In genomic region chr22:50622723-50623327, GRCh38 we compare ENCODE assay signal across 9 cellular contexts. TPM values are rescaled to one million over a fixed set of nuclear protein-coding genes. Genes with fewer than 3 reads are reported as not detected.
DNase-seq lines count a peak whose midpoint lies in the region; ATAC-seq and TF ChIP-seq lines count a peak whose summit lies in the region.
"Had no signal": no experiment of that assay in that cellular context is flagged by ENCODE, and none has a peak within 500 bp of the region (broad histone marks: within the 10 kb centered on the region; RNA-seq: fewer than 3 reads in every experiment).

No MANE protein-coding gene starts in this region.

- no peak overlapping the region for H2AFZ ChIP-seq in OCI-LY3 (ENCODE audit: low read depth, low read length)

- DNase-seq in left ventricle myocardium inferior = no peak
- no peak for DNase-seq in Right ventricle myocardium inferior (ENCODE audit: missing footprints)
- DNase-seq in upper lobe of right lung = no peak
- no peak for DNase-seq in KG1 (lab: John Stamatoyannopoulos, UW)
- no peak for DNase-seq in retina
- DNase-seq: DMS 273 treated with DMSO at 0.1 percent for 48 hours had no signal

- TF ChIP-seq CTCF in left ventricle myocardium inferior (IDR thresholded peaks at IDR 0.05; ENCODE audit: borderline replicate concordance) (no peak), OCI-LY3 (IDR thresholded peaks at IDR 0.05; ENCODE audit: low read depth, low read length) (no peak), upper lobe of right lung (IDR thresholded peaks at IDR 0.05) (no peak)

- H3K4me2 ChIP-seq in OCI-LY3 (ENCODE audit: low read length) = peak overlapping the region; percentile 100

- peaks cover 10% of the 10 kb centered on the region for H3K36me3 ChIP-seq in left ventricle myocardium inferior
- no peaks in the 10 kb centered on the region for H3K36me3 ChIP-seq in OCI-LY3 (replicated peaks; ENCODE audit: low read depth, low read length)
- no peaks in the 10 kb centered on the region for H3K36me3 ChIP-seq in upper lobe of right lung

- H3K27me3 ChIP-seq in left ventricle myocardium inferior (ENCODE audit: low read depth) = no peaks in the 10 kb centered on the region
- H3K27me3 ChIP-seq in OCI-LY3 (ENCODE audit: low read depth, low read length) = no peaks in the 10 kb centered on the region
- H3K27me3 ChIP-seq in upper lobe of right lung = no peaks in the 10 kb centered on the region

- H3K9me3 ChIP-seq in left ventricle myocardium inferior (replicated peaks) = no peaks in the 10 kb centered on the region
- no peaks in the 10 kb centered on the region for H3K9me3 ChIP-seq in OCI-LY3 (ENCODE audit: insufficient read depth, low read length)
- H3K9me3 ChIP-seq in upper lobe of right lung = no peaks in the 10 kb centered on the region

- H3K4me1 ChIP-seq in left ventricle myocardium inferior (peaks cover 49% of the 10 kb centered on the region), OCI-LY3 (ENCODE audit: low read length) (peaks cover 23% of the 10 kb centered on the region), upper lobe of right lung (peaks cover 31% of the 10 kb centered on the region)

- ATAC-seq in Right ventricle myocardium inferior = no peak
- peak; percentile 78 for ATAC-seq in esophagus mucosa
- ATAC-seq in upper lobe of right lung = peak; percentile 16
- ATAC-seq in HG02840 (IDR thresholded peaks at IDR 0.05; ENCODE audit: low FRiP score, unreplicated experiment) = no peak

- H3K9ac ChIP-seq in OCI-LY3 (ENCODE audit: low read length) = peak overlapping the region; percentile 88; the same call in 1 of the 2 replicates

- intact Hi-C loops in left ventricle myocardium inferior (cut with micrococcal nuclease) = no loop called here
- intact Hi-C loops in Right ventricle myocardium inferior (cut with DNase I) = loop anchor here (5.0 kb wide), 2 partner anchors 81 to 96 kb away; partner anchors contain the start of gene SCO2
- intact Hi-C loops in upper lobe of right lung (cut with DNase I) = no loop called here

- H3K27ac ChIP-seq in left ventricle myocardium inferior (replicated peaks) = peak overlapping the region; percentile 80
- peak overlapping the region; percentile 92 for H3K27ac ChIP-seq in OCI-LY3 (ENCODE audit: low read length)
- peak overlapping the region; percentile 63 for H3K27ac ChIP-seq in upper lobe of right lung

- H4K20me1 ChIP-seq in OCI-LY3 (ENCODE audit: insufficient read depth, low read length) = no peaks in the 10 kb centered on the region

- no peaks in the 10 kb centered on the region for H3K79me2 ChIP-seq in OCI-LY3 (ENCODE audit: low read length)

- H3K4me3 ChIP-seq in left ventricle myocardium inferior (no peak overlapping the region), OCI-LY3 (ENCODE audit: low read length) (peak overlapping the region; percentile 78), upper lobe of right lung (no peak overlapping the region)

RNA-seq across cellular contexts. Expression of gene ARSA, which starts 5.1 kb away (rescaled TPM):
- total RNA-seq in left ventricle myocardium inferior (23.5 TPM), Right ventricle myocardium inferior (21.3 TPM), esophagus mucosa (30.1 TPM), upper lobe of right lung (46.4 TPM)

RNA-seq across cellular contexts. Expression of gene MAPK8IP2, which starts 22.2 kb away (rescaled TPM):
- total RNA-seq in left ventricle myocardium inferior (0.33 TPM), Right ventricle myocardium inferior (0.57 TPM), esophagus mucosa (2.3 TPM), upper lobe of right lung (2.6 TPM)

RNA-seq across cellular contexts. Expression of gene CHKB, which starts 40.2 kb away (rescaled TPM):
- total RNA-seq in left ventricle myocardium inferior = 36.0 TPM
- total RNA-seq in Right ventricle myocardium inferior = 37.8 TPM
- total RNA-seq in esophagus mucosa = 31.4 TPM
- total RNA-seq in upper lobe of right lung = 66.7 TPM

RNA-seq across cellular contexts. Expression of gene CPT1B, which starts 44.6 kb away (rescaled TPM):
- total RNA-seq in left ventricle myocardium inferior (394 TPM), Right ventricle myocardium inferior (370 TPM), esophagus mucosa (12.1 TPM), upper lobe of right lung (12.7 TPM)

RNA-seq across cellular contexts. Expression of gene SHANK3, which starts 49.8 kb away (rescaled TPM):
- total RNA-seq in left ventricle myocardium inferior (23.1 TPM), Right ventricle myocardium inferior (22.2 TPM), esophagus mucosa (5.9 TPM), upper lobe of right lung (59.9 TPM)

Comparison
In these comparisons a context has a peak if more than half of its experiments do, and no peak if none do; other contexts are left out.
1. ATAC-seq: peak in esophagus mucosa (single experiment) and upper lobe of right lung (single experiment); none in Right ventricle myocardium inferior (single experiment) and HG02840 (single experiment).
2. Peak in every context shown above with its lines, with median percentiles within 50 percentile points of each other: H3K27ac ChIP-seq.